8 cellular contexts compared by ENCODE assay signal in genomic region chr14:59483819-59484610, GRCh38. TPM values are rescaled to one million over a fixed set of nuclear protein-coding genes. Genes with fewer than 3 reads are reported as not detected.
A peak's percentile ranks its signal among the peaks of the same experiment; 100 is the strongest.
DNase-seq lines count a peak whose midpoint lies in the region; ATAC-seq and TF ChIP-seq lines count a peak whose summit lies in the region.

Gene JKAMP (plus strand): TSS chr14:59484517. CDS start chr14:59484590, 73 bp downstream.
Gene L3HYPDH (minus strand): TSS chr14:59484408. CDS start chr14:59484316, 92 bp downstream.

- H3K79me2 ChIP-seq in PC-3 (ENCODE audit: low read length) = peaks cover 84% of the 10 kb centered on the region

- peak; percentile 88 for ATAC-seq in GM21619 (IDR thresholded peaks at IDR 0.05; ENCODE audit: unreplicated experiment)
- ATAC-seq in PC-3 = peak; percentile 75

- peak within 1 kb of the TSS; percentile 79 for H3K4me2 ChIP-seq in PC-3 (ENCODE audit: low read length)

- CTCF ChIA-PET in PC-3 (lab: Charles Lee) = interaction anchor here (0.5 to 1.5 kb wide), 8 partner anchors 19 to 738 kb away, joined by 3 to 24 read pairs (median 4); partner anchors contain the start of gene CCDC175

- H3K36me3 ChIP-seq in PC-3 (ENCODE audit: low read depth, low read length) (peaks cover 30% of the 10 kb centered on the region; the same call in 1 of the 2 replicates), mucosa of rectum (ENCODE audit: control insufficient read depth in 2 of 2, insufficient read depth in 2 of 2, low read length in 2 of 2) (peaks cover under 1 to 6% of the 10 kb centered on the region in 2 donors)

- no peaks in the 10 kb centered on the region for H3K27me3 ChIP-seq in PC-3 (ENCODE audit: low read length)
- H3K27me3 ChIP-seq in mucosa of rectum (ENCODE audit: control insufficient read depth in 2 of 2, insufficient read depth in 2 of 2, low read length in 2 of 2) = no peaks in the 10 kb centered on the region

- POLR2A ChIA-PET in PC-3 (lab: Charles Lee; ENCODE audit: unreplicated experiment) = interaction anchor here (0.5 to 1.0 kb wide), 10 partner anchors 13 to 1413 kb away, joined by 3 to 13 read pairs (median 3); partner anchors contain the start of gene DHRS7

- no peaks in the 10 kb centered on the region for H3K9me3 ChIP-seq in PC-3 (ENCODE audit: low read length)
- H3K9me3 ChIP-seq in mucosa of rectum (ENCODE audit: control insufficient read depth in 2 of 2, low read length in 2 of 2) = no peaks in the 10 kb centered on the region

- peak within 1 kb of the TSS; percentile 94 for H2AFZ ChIP-seq in PC-3 (ENCODE audit: low read length)

- DNase-seq in DMS53 treated with DMSO at 0.1 percent for 48 hours (lab: John Stamatoyannopoulos, UW; ENCODE audit: unreplicated experiment) (peak; percentile 84), PC-3 (peak; percentile 100), activated T-cell treated with anti-CD3 and anti-CD28 coated beads for 48 hours (ENCODE audit: low read depth) (peak; percentile 96), epithelial cell of prostate (ENCODE audit: low read depth, low spot score) (peak; percentile 65)
- DNase-seq in Jurkat, Clone E6-1 (ENCODE audit: low read depth, low spot score) = peak; percentile 91
- DNase-seq in stimulated activated CD8-positive, alpha-beta memory T cell treated with anti-CD3 and anti-CD28 coated beads, Interleukin-4, amount 100 ng/mL, for 48 hours = peak; percentile 99

- peak; percentile 92 for TF ChIP-seq CTCF in PC-3 (conservative IDR thresholded peaks at IDR 0.05; ENCODE audit: low read depth, low read length)

- intact Hi-C loops in PC-3 (cut with micrococcal nuclease) = loop anchor here (2.0 to 10.0 kb wide), 4 partner anchors 125 to 1239 kb away; partner anchors contain the start of genes PPM1A and PSMA3

- H3F3A ChIP-seq in PC-3 (ENCODE audit: low read length, unreplicated experiment) = peaks cover 16% of the 10 kb centered on the region

- peak within 1 kb of the TSS; percentile 83 for H3K27ac ChIP-seq in PC-3 (ENCODE audit: low read length)
- H3K27ac ChIP-seq in epithelial cell of prostate = peak within 1 kb of the TSS; percentile 85
- H3K27ac ChIP-seq in mucosa of rectum (ENCODE audit: low read depth in 2 of 2, low read length in 2 of 2) = peak within 1 kb of the TSS; percentile 85 to 89

- H3K4me1 ChIP-seq in PC-3 (ENCODE audit: insufficient read depth, low read length) (peaks cover 42% of the 10 kb centered on the region), mucosa of rectum (ENCODE audit: control insufficient read depth in 2 of 2, insufficient read depth in 2 of 2, low read length in 2 of 2) (peaks cover 25% of the 10 kb centered on the region in 2 donors)

- H3K9me2 ChIP-seq in PC-3 (replicated peaks; ENCODE audit: low read length) = no peaks in the 10 kb centered on the region

- BruUV-seq in PC-3 (replicated peaks; lab: Mats Ljungman, UMichigan) = no TSS peak

- H4K20me1 ChIP-seq in PC-3 (ENCODE audit: low read length) = peaks cover 18% of the 10 kb centered on the region

- peak within 1 kb of the TSS; percentile 88 for H3K9ac ChIP-seq in PC-3 (ENCODE audit: low read length)
- H3K9ac ChIP-seq in mucosa of rectum (ENCODE audit: low read depth in 1 of 2, low read length in 2 of 2) = peak within 1 kb of the TSS; percentile 87 to 91

- peak within 1 kb of the TSS; percentile 90 for H3K4me3 ChIP-seq in Jurkat, Clone E6-1 (ENCODE audit: low read length)
- H3K4me3 ChIP-seq in PC-3 (ENCODE audit: low read length) (peak within 1 kb of the TSS; percentile 79), mucosa of rectum (ENCODE audit: low read length in 2 of 2) (peak within 1 kb of the TSS; percentile 94 to 98)

RNA-seq across cellular contexts. Expression of gene JKAMP, which starts in this region (rescaled TPM):
- 59.0 TPM for polyA plus RNA-seq in Jurkat, Clone E6-1 (2012; ENCODE audit: insufficient read depth, insufficient read length)
- 130 and 147 TPM in 2 replicates for total RNA-seq in PC-3 (2014; rRNA removed)

RNA-seq across cellular contexts. Expression of gene L3HYPDH, which starts in this region (rescaled TPM):
- polyA plus RNA-seq in Jurkat, Clone E6-1 (2012; ENCODE audit: insufficient read depth, insufficient read length) = 13.8 TPM
- total RNA-seq in PC-3 (2014; rRNA removed) = 108 and 117 TPM in 2 replicates

Comparison
In these comparisons a context has a peak if more than half of its experiments do, and no peak if none do; other contexts are left out.
1. Peak in every context shown above with its lines: DNase-seq, ATAC-seq, H3K4me3 ChIP-seq and H3K27ac ChIP-seq.